Comparison of ENCODE assay signal across 1 cellular context in the genomic region with DNA sequence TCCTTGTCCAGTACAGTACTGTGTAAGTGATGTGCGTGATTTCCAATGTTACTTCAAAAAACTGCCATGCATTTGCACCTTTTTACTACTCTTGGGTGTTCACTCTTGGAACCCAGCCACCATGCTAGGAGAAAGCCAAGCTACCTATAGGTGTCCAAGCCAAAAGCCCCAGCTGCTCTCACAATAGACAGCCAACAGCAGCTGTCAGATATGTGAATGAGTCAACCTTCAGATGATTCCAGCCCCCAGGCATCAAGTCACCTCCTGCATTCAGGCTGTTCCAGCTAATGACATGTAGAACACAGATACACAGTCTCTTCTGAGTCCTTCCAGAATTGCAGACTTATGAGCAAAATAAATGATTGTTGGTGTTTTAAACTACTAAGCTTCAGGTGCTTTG.
TF ChIP-seq lines count a peak whose summit lies in the region.

No MANE protein-coding gene starts in this region.

TF ChIP-seq in H1, 55 proteins besides CTCF, POLR2A, EP300 and RAD21 (continued from another document):
- TF ChIP-seq, protein P1, sequence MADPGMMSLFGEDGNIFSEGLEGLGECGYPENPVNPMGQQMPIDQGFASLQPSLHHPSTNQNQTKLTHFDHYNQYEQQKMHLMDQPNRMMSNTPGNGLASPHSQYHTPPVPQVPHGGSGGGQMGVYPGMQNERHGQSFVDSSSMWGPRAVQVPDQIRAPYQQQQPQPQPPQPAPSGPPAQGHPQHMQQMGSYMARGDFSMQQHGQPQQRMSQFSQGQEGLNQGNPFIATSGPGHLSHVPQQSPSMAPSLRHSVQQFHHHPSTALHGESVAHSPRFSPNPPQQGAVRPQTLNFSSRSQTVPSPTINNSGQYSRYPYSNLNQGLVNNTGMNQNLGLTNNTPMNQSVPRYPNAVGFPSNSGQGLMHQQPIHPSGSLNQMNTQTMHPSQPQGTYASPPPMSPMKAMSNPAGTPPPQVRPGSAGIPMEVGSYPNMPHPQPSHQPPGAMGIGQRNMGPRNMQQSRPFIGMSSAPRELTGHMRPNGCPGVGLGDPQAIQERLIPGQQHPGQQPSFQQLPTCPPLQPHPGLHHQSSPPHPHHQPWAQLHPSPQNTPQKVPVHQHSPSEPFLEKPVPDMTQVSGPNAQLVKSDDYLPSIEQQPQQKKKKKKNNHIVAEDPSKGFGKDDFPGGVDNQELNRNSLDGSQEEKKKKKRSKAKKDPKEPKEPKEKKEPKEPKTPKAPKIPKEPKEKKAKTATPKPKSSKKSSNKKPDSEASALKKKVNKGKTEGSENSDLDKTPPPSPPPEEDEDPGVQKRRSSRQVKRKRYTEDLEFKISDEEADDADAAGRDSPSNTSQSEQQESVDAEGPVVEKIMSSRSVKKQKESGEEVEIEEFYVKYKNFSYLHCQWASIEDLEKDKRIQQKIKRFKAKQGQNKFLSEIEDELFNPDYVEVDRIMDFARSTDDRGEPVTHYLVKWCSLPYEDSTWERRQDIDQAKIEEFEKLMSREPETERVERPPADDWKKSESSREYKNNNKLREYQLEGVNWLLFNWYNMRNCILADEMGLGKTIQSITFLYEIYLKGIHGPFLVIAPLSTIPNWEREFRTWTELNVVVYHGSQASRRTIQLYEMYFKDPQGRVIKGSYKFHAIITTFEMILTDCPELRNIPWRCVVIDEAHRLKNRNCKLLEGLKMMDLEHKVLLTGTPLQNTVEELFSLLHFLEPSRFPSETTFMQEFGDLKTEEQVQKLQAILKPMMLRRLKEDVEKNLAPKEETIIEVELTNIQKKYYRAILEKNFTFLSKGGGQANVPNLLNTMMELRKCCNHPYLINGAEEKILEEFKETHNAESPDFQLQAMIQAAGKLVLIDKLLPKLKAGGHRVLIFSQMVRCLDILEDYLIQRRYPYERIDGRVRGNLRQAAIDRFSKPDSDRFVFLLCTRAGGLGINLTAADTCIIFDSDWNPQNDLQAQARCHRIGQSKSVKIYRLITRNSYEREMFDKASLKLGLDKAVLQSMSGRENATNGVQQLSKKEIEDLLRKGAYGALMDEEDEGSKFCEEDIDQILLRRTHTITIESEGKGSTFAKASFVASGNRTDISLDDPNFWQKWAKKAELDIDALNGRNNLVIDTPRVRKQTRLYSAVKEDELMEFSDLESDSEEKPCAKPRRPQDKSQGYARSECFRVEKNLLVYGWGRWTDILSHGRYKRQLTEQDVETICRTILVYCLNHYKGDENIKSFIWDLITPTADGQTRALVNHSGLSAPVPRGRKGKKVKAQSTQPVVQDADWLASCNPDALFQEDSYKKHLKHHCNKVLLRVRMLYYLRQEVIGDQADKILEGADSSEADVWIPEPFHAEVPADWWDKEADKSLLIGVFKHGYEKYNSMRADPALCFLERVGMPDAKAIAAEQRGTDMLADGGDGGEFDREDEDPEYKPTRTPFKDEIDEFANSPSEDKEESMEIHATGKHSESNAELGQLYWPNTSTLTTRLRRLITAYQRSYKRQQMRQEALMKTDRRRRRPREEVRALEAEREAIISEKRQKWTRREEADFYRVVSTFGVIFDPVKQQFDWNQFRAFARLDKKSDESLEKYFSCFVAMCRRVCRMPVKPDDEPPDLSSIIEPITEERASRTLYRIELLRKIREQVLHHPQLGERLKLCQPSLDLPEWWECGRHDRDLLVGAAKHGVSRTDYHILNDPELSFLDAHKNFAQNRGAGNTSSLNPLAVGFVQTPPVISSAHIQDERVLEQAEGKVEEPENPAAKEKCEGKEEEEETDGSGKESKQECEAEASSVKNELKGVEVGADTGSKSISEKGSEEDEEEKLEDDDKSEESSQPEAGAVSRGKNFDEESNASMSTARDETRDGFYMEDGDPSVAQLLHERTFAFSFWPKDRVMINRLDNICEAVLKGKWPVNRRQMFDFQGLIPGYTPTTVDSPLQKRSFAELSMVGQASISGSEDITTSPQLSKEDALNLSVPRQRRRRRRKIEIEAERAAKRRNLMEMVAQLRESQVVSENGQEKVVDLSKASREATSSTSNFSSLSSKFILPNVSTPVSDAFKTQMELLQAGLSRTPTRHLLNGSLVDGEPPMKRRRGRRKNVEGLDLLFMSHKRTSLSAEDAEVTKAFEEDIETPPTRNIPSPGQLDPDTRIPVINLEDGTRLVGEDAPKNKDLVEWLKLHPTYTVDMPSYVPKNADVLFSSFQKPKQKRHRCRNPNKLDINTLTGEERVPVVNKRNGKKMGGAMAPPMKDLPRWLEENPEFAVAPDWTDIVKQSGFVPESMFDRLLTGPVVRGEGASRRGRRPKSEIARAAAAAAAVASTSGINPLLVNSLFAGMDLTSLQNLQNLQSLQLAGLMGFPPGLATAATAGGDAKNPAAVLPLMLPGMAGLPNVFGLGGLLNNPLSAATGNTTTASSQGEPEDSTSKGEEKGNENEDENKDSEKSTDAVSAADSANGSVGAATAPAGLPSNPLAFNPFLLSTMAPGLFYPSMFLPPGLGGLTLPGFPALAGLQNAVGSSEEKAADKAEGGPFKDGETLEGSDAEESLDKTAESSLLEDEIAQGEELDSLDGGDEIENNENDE (IDR thresholded peaks at IDR 0.05; ENCODE audit: insufficient replicate concordance, low read length), result no peak
- TF ChIP-seq KDM5A (IDR thresholded peaks at IDR 0.05; ENCODE audit: low read length) (no peak), CHD1 (IDR thresholded peaks at IDR 0.05; ENCODE audit: low read depth, low read length) (no peak), RBBP5 (IDR thresholded peaks at IDR 0.05; ENCODE audit: borderline replicate concordance, low read depth, low read length) (no peak)
- TF ChIP-seq, protein P2, sequence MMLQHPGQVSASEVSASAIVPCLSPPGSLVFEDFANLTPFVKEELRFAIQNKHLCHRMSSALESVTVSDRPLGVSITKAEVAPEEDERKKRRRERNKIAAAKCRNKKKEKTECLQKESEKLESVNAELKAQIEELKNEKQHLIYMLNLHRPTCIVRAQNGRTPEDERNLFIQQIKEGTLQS (IDR thresholded peaks at IDR 0.05; ENCODE audit: insufficient read depth, low read depth, low read length), result no peak
